Comparison of ENCODE assay signal across 9 cellular contexts in genomic region chr3:138007898-138008297, GRCh38. TPM values are rescaled to one million over a fixed set of nuclear protein-coding genes. Genes with fewer than 3 reads are reported as not detected.
"Had no signal": no experiment of that assay in that cellular context is flagged by ENCODE, and none has a peak within 500 bp of the region (broad histone marks: within the 10 kb centered on the region; RNA-seq: fewer than 3 reads in every experiment).

No MANE protein-coding gene starts in this region.

- FAIRE-seq: H1, H54, HepG2 had no signal

- H3K4me3 ChIP-seq: GM23338 had no signal

- H3K27me3 Mint-ChIP-seq: IgD-negative memory B cell had no signal

- DNase-seq: H9, HFFc6 had no signal

- ATAC-seq: GM23338, HepG2 had no signal

- H3K36me3 Mint-ChIP-seq: IgD-negative memory B cell had no signal

- H3K27ac ChIP-seq: HL-60 had no signal

- H3K4me2 ChIP-seq: GM23338 had no signal

- H3K27ac Mint-ChIP-seq: GM23338, H9, HFFc6, IgD-negative memory B cell had no signal

- H3K9me3 Mint-ChIP-seq: GM23338, H9, HFFc6, IgD-negative memory B cell had no signal

- H2AFZ ChIP-seq: GM23338 had no signal

- H3K4me1 Mint-ChIP-seq: GM23338, H9, IgD-negative memory B cell had no signal

- H3K4me3 Mint-ChIP-seq: GM23338, H9, HFFc6, IgD-negative memory B cell had no signal

RNA-seq across cellular contexts. Expression of gene CLDN18, which starts 2.1 kb away (rescaled TPM):
- total RNA-seq: GM23338, H1, H9, HepG2, HFFc6, HT1080 had no signal
- polyA plus RNA-seq: H1, HepG2, IgD-negative memory B cell had no signal
